ENCODE assay signal across 8 cellular contexts in the genomic region with DNA sequence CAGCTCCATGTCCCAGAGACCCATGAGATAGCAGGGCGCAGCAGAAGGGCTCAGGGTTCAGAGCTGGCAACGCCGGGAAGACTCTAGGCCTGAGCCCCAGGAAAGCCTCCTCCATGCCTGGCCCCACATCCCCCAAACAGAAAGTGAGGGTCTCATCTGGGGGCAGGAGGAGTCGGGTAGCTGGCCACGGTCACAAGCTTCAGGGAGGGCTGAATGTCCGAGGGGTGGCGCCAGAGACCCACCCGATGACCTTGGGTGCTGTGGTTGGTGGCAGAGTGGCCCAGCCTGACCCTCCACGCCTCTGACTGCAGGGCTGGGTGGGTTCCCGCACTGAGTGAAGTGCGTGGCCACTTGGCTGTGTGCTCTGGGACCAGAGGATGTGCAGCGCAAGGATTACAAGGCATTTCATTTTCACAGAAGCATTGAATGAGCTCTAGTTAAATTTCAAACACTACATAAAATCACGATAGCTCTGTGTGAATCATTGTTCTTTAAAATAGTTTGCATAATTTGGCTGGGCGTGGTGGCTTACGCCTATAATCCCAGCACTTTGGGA. TPM values are rescaled to one million over a fixed set of nuclear protein-coding genes. Genes with fewer than 3 reads are reported as not detected.
DNase-seq lines count a peak whose midpoint lies in the region; ATAC-seq and TF ChIP-seq lines count a peak whose summit lies in the region.

No MANE protein-coding gene starts in this region.

- no peaks in the 10 kb centered on the region for H3K9me3 ChIP-seq in tibial nerve

- ATAC-seq in HG03439 (IDR thresholded peaks at IDR 0.05; ENCODE audit: unreplicated experiment) (no peak), HG03432 (IDR thresholded peaks at IDR 0.05; ENCODE audit: unreplicated experiment) (no peak)

- H3K36me3 ChIP-seq in brain microvascular endothelial cell (replicated peaks) (peaks cover 3% of the 10 kb centered on the region), tibial nerve (peaks cover 0 to 4% (median 0%) of the 10 kb centered on the region in 3 donors)

- in situ Hi-C loops in brain microvascular endothelial cell (cut with HindIII; ENCODE audit: low pct_ligation_motif_present, low sequenced_read_pairs), result loop anchor here (25.0 kb wide), 1 partner anchor 89 kb away; the partner anchor contains the start of genes ABCA2, FUT7 and NPDC1

- WGBS in tibial nerve, 2 donors, result 17 to 22% methylated on average over 12 to 13 of the region's 15 CpGs

- H3K4me1 ChIP-seq in tibial nerve, result peaks cover 0 to 88% (median 46%) of the 10 kb centered on the region in 4 donors

- no peak for TF ChIP-seq POLR2A in tibial nerve (IDR thresholded peaks at IDR 0.05)

- TF ChIP-seq CTCF in brain microvascular endothelial cell (IDR thresholded peaks at IDR 0.05; ENCODE audit: low read depth, low read length, missing control alignments) (peak; percentile 68), tibial nerve (IDR thresholded peaks at IDR 0.05) (peak; percentile 41 to 80 (median 58))

- DNase-seq in NCI-H146 (lab: John Stamatoyannopoulos, UW), result peak; percentile 30
- no peak for DNase-seq in NCI-H146 treated with DMSO at 0.1 percent for 48 hours (lab: John Stamatoyannopoulos, UW; ENCODE audit: unreplicated experiment)
- peak; percentile 43 for DNase-seq in M059J (ENCODE audit: low read depth)
- DNase-seq in brain microvascular endothelial cell, result no peak
- DNase-seq in tibial nerve (ENCODE audit: low spot score in 2 of 2), result no peak

- no peak for TF ChIP-seq EP300 in tibial nerve (IDR thresholded peaks at IDR 0.05)

- H3K4me3 ChIP-seq in brain microvascular endothelial cell (ENCODE audit: low read depth, low read length) (no peak overlapping the region), tibial nerve (no peak overlapping the region)

- H3K27ac ChIP-seq in brain microvascular endothelial cell, result no peak overlapping the region
- peak overlapping the region; percentile 80 for H3K27ac ChIP-seq in layer of hippocampus (ENCODE audit: low read depth, low read length)
- H3K27ac ChIP-seq in tibial nerve, result peak overlapping the region; percentile 61 to 92 (median 88)

- H3K27me3 ChIP-seq in brain microvascular endothelial cell (replicated peaks), result no peaks in the 10 kb centered on the region
- no peaks in the 10 kb centered on the region for H3K27me3 ChIP-seq in layer of hippocampus (ENCODE audit: control insufficient read depth, insufficient read depth, low read length)
- no peaks in the 10 kb centered on the region for H3K27me3 ChIP-seq in tibial nerve

RNA-seq across cellular contexts. Expression of gene C8G, which starts 3.0 kb away (rescaled TPM):
- total RNA-seq in M059J (2014; rRNA removed; shearing (Covaris generic)), result 0.89 TPM in 1 of 2 replicates, not detected in the other
- total RNA-seq in tibial nerve, result 1 to 10 TPM in 2 of 4 donors, not detected in 2; 3.3 to 5.1 TPM

RNA-seq across cellular contexts. Expression of gene FBXW5, which starts 3.5 kb away (rescaled TPM):
- total RNA-seq in M059J (2014; rRNA removed; shearing (Covaris generic)), result 78.4 and 117 TPM in 2 replicates
- 100 to 1,000 TPM; 138 to 227 (median 193) TPM for total RNA-seq in tibial nerve

RNA-seq across cellular contexts. Expression of gene LCN12, which starts 4.0 kb away (rescaled TPM):
- total RNA-seq in M059J (2014; rRNA removed; shearing (Covaris generic)), result 1.2 TPM in 1 of 2 replicates, not detected in the other
- 10 to 100 TPM in 2 of 4 donors, 1 to 10 TPM in 2; 2.4 to 16.8 (median 7.8) TPM for total RNA-seq in tibial nerve

RNA-seq across cellular contexts. Expression of gene PTGDS, which starts 29.3 kb away (rescaled TPM):
- not detected in 2 replicates for total RNA-seq in M059J (2014; rRNA removed; shearing (Covaris generic))
- total RNA-seq in tibial nerve, result 1,000 to 10,000 TPM; 1,059 to 8,972 (median 6,550) TPM

RNA-seq across cellular contexts. Expression of gene LCNL1, which starts 34.8 kb away (rescaled TPM):
- not detected in 2 replicates for total RNA-seq in M059J (2014; rRNA removed; shearing (Covaris generic))
- total RNA-seq in tibial nerve, result 10 to 100 TPM; 14.7 to 86.3 (median 64.3) TPM

Comparison
In these comparisons a context has a peak if more than half of its experiments do, and no peak if none do; other contexts are left out.
1. DNase-seq: peak in NCI-H146 (single experiment) and M059J (single experiment); none in NCI-H146 treated with DMSO at 0.1 percent for 48 hours (single experiment), brain microvascular endothelial cell (single experiment) and tibial nerve (0 of 2).